Comparison of ENCODE assay signal across 27 cellular contexts in genomic region chr6:87100216-87100615, GRCh38. TPM values are rescaled to one million over a fixed set of nuclear protein-coding genes. Genes with fewer than 3 reads are reported as not detected.
"Had no signal": no experiment of that assay in that cellular context is flagged by ENCODE, and none has a peak within 500 bp of the region (broad histone marks: within the 10 kb centered on the region; RNA-seq: fewer than 3 reads in every experiment).

No MANE protein-coding gene starts in this region.

- H3K4me1 Mint-ChIP-seq: activated CD4-positive, alpha-beta memory T cell treated with anti-CD3 and anti-CD28 coated beads, Interleukin-2, amount 10 ng/mL, durations not matched to agents 7 days and 5 days; activated naive CD8-positive, alpha-beta T cell treated with anti-CD3 and anti-CD28 coated beads, Interleukin-2, amount 10 ng/mL, durations not matched to agents 7 days and 5 days; activated T-helper 17 cell treated with anti-CD3 and anti-CD28 coated beads, Interleukin-2, amount 50 U/mL, for 72 hours; T-cell had no signal

- ATAC-seq: activated T-helper 17 cell treated with anti-CD3 and anti-CD28 coated beads, Interleukin-2, amount 50 U/mL, for 72 hours; body of pancreas; T-cell had no signal

- DNase-seq: activated CD4-positive, alpha-beta memory T cell treated with anti-CD3 and anti-CD28 coated beads, Interleukin-2, amount 10 ng/mL, durations not matched to agents 7 days and 5 days; activated CD4-positive, alpha-beta T cell treated with anti-CD3 and anti-CD28 coated beads, Interleukin-2, amount 50 U/mL, for 1 hour; activated CD4-positive, CD25-positive, alpha-beta regulatory T cell; activated naive CD4-positive, alpha-beta T cell treated with anti-CD3 and anti-CD28 coated beads, Interleukin-2, amount 50 U/mL, for 16 hours; activated naive CD8-positive, alpha-beta T cell treated with anti-CD3 and anti-CD28 coated beads, Interleukin-2, amount 10 ng/mL, durations not matched to agents 7 days and 5 days; activated T-cell treated with anti-CD3 and anti-CD28 coated beads for 4 hours; activated T-cell treated with anti-CD3 and anti-CD28 coated beads, Interleukin-2, amount 50 U/mL, for 48 hours; aorta; body of pancreas; central memory CD4-positive, alpha-beta T cell; MM.1S; NCI-H1105; NCI-H1694 treated with DMSO at 0.1 percent for 48 hours; NCI-H2029 treated with DMSO at 0.1 percent for 48 hours; NCI-H345; NCI-H510A; NCI-H526 treated with DMSO at 0.1 percent for 48 hours; NCI-H82; SIG-M5; T-cell; T-helper 2 cell; T1000 had no signal

- H3K27ac Mint-ChIP-seq: activated CD4-positive, alpha-beta memory T cell treated with anti-CD3 and anti-CD28 coated beads, Interleukin-2, amount 10 ng/mL, durations not matched to agents 7 days and 5 days; activated naive CD8-positive, alpha-beta T cell treated with anti-CD3 and anti-CD28 coated beads, Interleukin-2, amount 10 ng/mL, durations not matched to agents 7 days and 5 days; activated T-helper 17 cell treated with anti-CD3 and anti-CD28 coated beads, Interleukin-2, amount 50 U/mL, for 72 hours; T-cell had no signal

- H3K9me3 Mint-ChIP-seq: activated CD4-positive, alpha-beta memory T cell treated with anti-CD3 and anti-CD28 coated beads, Interleukin-2, amount 10 ng/mL, durations not matched to agents 7 days and 5 days; activated naive CD8-positive, alpha-beta T cell treated with anti-CD3 and anti-CD28 coated beads, Interleukin-2, amount 10 ng/mL, durations not matched to agents 7 days and 5 days; activated T-helper 17 cell treated with anti-CD3 and anti-CD28 coated beads, Interleukin-2, amount 50 U/mL, for 72 hours; T-cell had no signal

- H3K4me3 Mint-ChIP-seq: activated CD4-positive, alpha-beta memory T cell treated with anti-CD3 and anti-CD28 coated beads, Interleukin-2, amount 10 ng/mL, durations not matched to agents 7 days and 5 days; activated naive CD8-positive, alpha-beta T cell treated with anti-CD3 and anti-CD28 coated beads, Interleukin-2, amount 10 ng/mL, durations not matched to agents 7 days and 5 days; activated T-helper 17 cell treated with anti-CD3 and anti-CD28 coated beads, Interleukin-2, amount 50 U/mL, for 72 hours; T-cell had no signal

- H3K36me3 Mint-ChIP-seq: activated naive CD8-positive, alpha-beta T cell treated with anti-CD3 and anti-CD28 coated beads, Interleukin-2, amount 10 ng/mL, durations not matched to agents 7 days and 5 days; T-cell had no signal

- H3K27me3 ChIP-seq: body of pancreas had no signal

- H3K4me3 ChIP-seq: body of pancreas had no signal

RNA-seq across cellular contexts. Expression of gene CGA, which starts 5.3 kb away (rescaled TPM):
- total RNA-seq: activated CD4-positive, alpha-beta memory T cell treated with anti-CD3 and anti-CD28 coated beads, Interleukin-2, amount 10 ng/mL, durations not matched to agents 7 days and 5 days; activated CD8-positive, alpha-beta memory T cell treated with anti-CD3 and anti-CD28 coated beads for 36 hours; activated naive CD8-positive, alpha-beta T cell treated with anti-CD3 and anti-CD28 coated beads, Interleukin-2, amount 10 ng/mL, durations not matched to agents 7 days and 5 days; aorta; body of pancreas; bronchial epithelial cell; OCI-LY7; RPMI7951; T-cell had no signal
- polyA plus RNA-seq: aorta had no signal
